ENCODE assay signal across 22 cellular contexts in genomic region chr7:29208410-29209250, GRCh38. TPM values are rescaled to one million over a fixed set of nuclear protein-coding genes. Genes with fewer than 3 reads are reported as not detected.
DNase-seq lines count a peak whose midpoint lies in the region; ATAC-seq and TF ChIP-seq lines count a peak whose summit lies in the region.
"Had no signal": no experiment of that assay in that cellular context is flagged by ENCODE, and none has a peak within 500 bp of the region (broad histone marks: within the 10 kb centered on the region; RNA-seq: fewer than 3 reads in every experiment).

No MANE protein-coding gene starts in this region.

- H3K27ac Mint-ChIP-seq in stimulated activated naive CD8-positive, alpha-beta T cell treated with anti-CD3 and anti-CD28 coated beads, Interleukin-15, amount 100 ng/mL, for 72 hours, result no peak overlapping the region
- H3K27ac Mint-ChIP-seq: activated CD4-positive, alpha-beta T cell treated with anti-CD3 and anti-CD28 coated beads, Interleukin-2, amount 10 ng/mL, durations not matched to agents 7 days and 5 days; activated naive CD4-positive, alpha-beta T cell treated with anti-CD3 and anti-CD28 coated beads, Interleukin-2, amount 10 ng/mL, durations not matched to agents 7 days and 5 days; stimulated activated naive CD8-positive, alpha-beta T cell treated with anti-CD3 and anti-CD28 coated beads, Interleukin-15, Interleukin-2, amounts not matched to agents 100 ng/mL and 50 ng/mL, for 24 hours; T-cell; type B pancreatic cell had no signal

- H3K27me3 Mint-ChIP-seq in stimulated activated naive CD8-positive, alpha-beta T cell treated with anti-CD3 and anti-CD28 coated beads, Interleukin-15, amount 100 ng/mL, for 72 hours, result no peaks in the 10 kb centered on the region
- H3K27me3 Mint-ChIP-seq: stimulated activated naive CD8-positive, alpha-beta T cell treated with anti-CD3 and anti-CD28 coated beads, Interleukin-15, Interleukin-2, amounts not matched to agents 100 ng/mL and 50 ng/mL, for 24 hours; T-cell; type B pancreatic cell had no signal

- H3K4me3 ChIP-seq in Peyer's patch, result no peak overlapping the region
- H3K4me3 ChIP-seq: ascending aorta, heart left ventricle, lower lobe of right lung had no signal

- H3K4me3 Mint-ChIP-seq in stimulated activated naive CD8-positive, alpha-beta T cell treated with anti-CD3 and anti-CD28 coated beads, Interleukin-15, amount 100 ng/mL, for 72 hours, result no peak overlapping the region
- H3K4me3 Mint-ChIP-seq: activated CD4-positive, alpha-beta T cell treated with anti-CD3 and anti-CD28 coated beads, Interleukin-2, amount 10 ng/mL, durations not matched to agents 7 days and 5 days; activated naive CD4-positive, alpha-beta T cell treated with anti-CD3 and anti-CD28 coated beads, Interleukin-2, amount 10 ng/mL, durations not matched to agents 7 days and 5 days; stimulated activated naive CD8-positive, alpha-beta T cell treated with anti-CD3 and anti-CD28 coated beads, Interleukin-15, Interleukin-2, amounts not matched to agents 100 ng/mL and 50 ng/mL, for 24 hours; T-cell; type B pancreatic cell had no signal

- H3K27me3 ChIP-seq in Peyer's patch, result no peaks in the 10 kb centered on the region
- H3K27me3 ChIP-seq: ascending aorta, heart left ventricle had no signal

- ATAC-seq in left colon (peak; percentile 86), GM18858 (IDR thresholded peaks at IDR 0.05; ENCODE audit: unreplicated experiment) (no peak), esophagus mucosa (no peak)
- peak; percentile 53 for ATAC-seq in stimulated activated naive CD8-positive, alpha-beta T cell treated with anti-CD3 and anti-CD28 coated beads, Interleukin-15, amount 100 ng/mL, for 72 hours
- ATAC-seq: lower lobe of right lung, sciatic nerve had no signal

- no peaks in the 10 kb centered on the region for H3K36me3 ChIP-seq in Peyer's patch
- H3K36me3 ChIP-seq: ascending aorta, heart left ventricle, lower lobe of right lung had no signal

- H3K9me3 Mint-ChIP-seq in stimulated activated naive CD8-positive, alpha-beta T cell treated with anti-CD3 and anti-CD28 coated beads, Interleukin-15, amount 100 ng/mL, for 72 hours, result no peaks in the 10 kb centered on the region
- H3K9me3 Mint-ChIP-seq: activated CD4-positive, alpha-beta T cell treated with anti-CD3 and anti-CD28 coated beads, Interleukin-2, amount 10 ng/mL, durations not matched to agents 7 days and 5 days; activated naive CD4-positive, alpha-beta T cell treated with anti-CD3 and anti-CD28 coated beads, Interleukin-2, amount 10 ng/mL, durations not matched to agents 7 days and 5 days; stimulated activated naive CD8-positive, alpha-beta T cell treated with anti-CD3 and anti-CD28 coated beads, Interleukin-15, Interleukin-2, amounts not matched to agents 100 ng/mL and 50 ng/mL, for 24 hours; T-cell; type B pancreatic cell had no signal

- H3K4me1 ChIP-seq in Peyer's patch, result peaks cover 0 to 20% (median 0%) of the 10 kb centered on the region in 4 donors
- H3K4me1 ChIP-seq: ascending aorta, lower lobe of right lung had no signal

- TF ChIP-seq CTCF in Peyer's patch (IDR thresholded peaks at IDR 0.05), result no peak

- no peaks in the 10 kb centered on the region for H3K9me3 ChIP-seq in Peyer's patch
- H3K9me3 ChIP-seq: ascending aorta, heart left ventricle, lower lobe of right lung had no signal

- peak overlapping the region in 2 of 4 donors; percentile 43 to 73 for H3K27ac ChIP-seq in Peyer's patch
- H3K27ac ChIP-seq: ascending aorta, heart left ventricle, lower lobe of right lung had no signal

- DNase-seq in activated gamma-delta T cell treated with Interleukin-2 at 50 U/mL for 16 hours, result peak; percentile 16
- DNase-seq in activated gamma-delta T cell (lab: John Stamatoyannopoulos, UW), result no peak
- peak in 2 of 3 donors; percentile 56 to 69 for DNase-seq in Peyer's patch
- DNase-seq in left colon, result peak in 1 of 2 donors; percentile 42
- DNase-seq in stimulated activated naive CD8-positive, alpha-beta T cell treated with anti-CD3 and anti-CD28 coated beads, Interleukin-15, amount 100 ng/mL, for 72 hours, result no peak
- no peak for DNase-seq in effector CD4-positive, alpha-beta T cell
- DNase-seq: activated CD4-positive, alpha-beta T cell treated with anti-CD3 and anti-CD28 coated beads, Interleukin-2, amount 10 ng/mL, durations not matched to agents 7 days and 5 days; activated naive CD4-positive, alpha-beta T cell treated with anti-CD3 and anti-CD28 coated beads, Interleukin-2, amount 10 ng/mL, durations not matched to agents 7 days and 5 days; DMS153; heart left ventricle; KG1; lower lobe of right lung; NCI-H2081 treated with DMSO at 0.1 percent for 48 hours; NCI-H524; Right ventricle myocardium superior had no signal

- no peak for TF ChIP-seq POLR2A in Peyer's patch (IDR thresholded peaks at IDR 0.05)

- intact Hi-C loops in left colon (cut with DNase I, micrococcal nuclease), result no loop called here

- H3K4me1 Mint-ChIP-seq in stimulated activated naive CD8-positive, alpha-beta T cell treated with anti-CD3 and anti-CD28 coated beads, Interleukin-15, amount 100 ng/mL, for 72 hours, result peaks cover 19% of the 10 kb centered on the region

RNA-seq across cellular contexts. Expression of gene CHN2, which starts 14.1 kb away (rescaled TPM):
- 100 to 1,000 TPM in 3 of 4 donors, 10 to 100 TPM in 1; 29.7 to 159 (median 120) TPM for total RNA-seq in Peyer's patch
- total RNA-seq in left colon, result 10 to 100 TPM; 30.0 to 32.9 TPM
- 1.6 TPM for total RNA-seq in esophagus mucosa

Comparison
In these comparisons a context has a peak if more than half of its experiments do, and no peak if none do; other contexts are left out.
1. DNase-seq: peak in activated gamma-delta T cell treated with Interleukin-2 at 50 U/mL for 16 hours (single experiment) and Peyer's patch (2 of 3); none in activated gamma-delta T cell (single experiment), stimulated activated naive CD8-positive, alpha-beta T cell treated with anti-CD3 and anti-CD28 coated beads, Interleukin-15, amount 100 ng/mL, for 72 hours (0 of 2) and effector CD4-positive, alpha-beta T cell (single experiment).
2. ATAC-seq: peak in left colon (single experiment) and stimulated activated naive CD8-positive, alpha-beta T cell treated with anti-CD3 and anti-CD28 coated beads, Interleukin-15, amount 100 ng/mL, for 72 hours (single experiment); none in GM18858 (single experiment) and esophagus mucosa (single experiment).
3. RNA of gene CHN2, which starts 14.1 kb away (total RNA-seq): 29.7 to 159 TPM in Peyer's patch and 30.0 to 32.9 TPM in left colon; 1.6 TPM in esophagus mucosa (single experiment); every median in the first group is over 10 times any median in the second.